In the genomic region with DNA sequence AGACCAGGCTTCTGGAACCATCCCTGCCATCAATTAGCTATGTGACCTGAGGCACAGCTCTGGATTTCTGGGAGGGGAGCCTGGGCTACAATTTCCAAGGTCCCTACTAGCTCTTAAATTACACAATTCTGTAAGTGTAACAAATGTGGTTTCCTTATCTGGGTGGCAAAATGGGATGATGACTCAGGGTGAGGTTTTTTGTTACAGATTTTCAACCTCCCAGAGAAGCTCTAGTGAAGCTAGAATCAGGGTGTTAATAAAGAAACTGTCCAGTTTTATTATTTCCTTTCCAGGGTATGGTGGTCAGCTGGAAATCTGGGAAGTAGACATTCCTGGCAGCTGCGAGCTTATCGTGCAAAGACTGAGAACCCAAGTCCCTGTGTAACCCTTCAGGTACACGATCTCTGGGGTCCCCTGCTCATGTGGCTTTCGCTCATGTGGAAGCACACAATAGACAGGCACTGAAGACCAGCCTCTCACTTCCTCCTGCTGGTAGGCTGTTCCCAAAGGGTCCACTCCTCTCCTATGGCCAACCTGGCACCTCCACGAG, we compare ENCODE assay signal across 8 cellular contexts. TPM values are rescaled to one million over a fixed set of nuclear protein-coding genes. Genes with fewer than 3 reads are reported as not detected.
DNase-seq lines count a peak whose midpoint lies in the region; ATAC-seq, FAIRE-seq and TF ChIP-seq lines count a peak whose summit lies in the region.

No MANE protein-coding gene starts in this region.

- H3K9me3 ChIP-seq in colonic mucosa = no peaks in the 10 kb centered on the region
- no peaks in the 10 kb centered on the region for H3K9me3 ChIP-seq in osteoblast (ENCODE audit: low read depth, low read length)

- no peak overlapping the region for H3K27ac Mint-ChIP-seq in GM23338

- no peak for FAIRE-seq in GM12891 (lab: Jason Lieb, UNC)

- no peaks in the 10 kb centered on the region for H3K36me3 Mint-ChIP-seq in GM23338 (ENCODE audit: low read depth)

- H3K4me3 ChIP-seq in colonic mucosa = no peak overlapping the region
- peak overlapping the region; percentile 12 for H3K4me3 ChIP-seq in osteoblast (ENCODE audit: insufficient read depth, low read length)
- H3K4me3 ChIP-seq in GM23338 = no peak overlapping the region

- H3K4me3 Mint-ChIP-seq in GM23338 = no peak overlapping the region

- no peak for DNase-seq in GM12891 (ENCODE audit: insufficient read length, low spot score)
- peak; percentile 96 for DNase-seq in RPMI7951 (ENCODE audit: low read depth)
- no peak for DNase-seq in colonic mucosa
- DNase-seq in osteoblast (ENCODE audit: insufficient read length, low spot score, missing footprints) = no peak
- DNase-seq in GM23338 (ENCODE audit: low spot score) = no peak
- no peak for DNase-seq in KG1 (lab: John Stamatoyannopoulos, UW)

- H3K79me2 ChIP-seq in osteoblast (ENCODE audit: insufficient read depth, low read length) = peaks cover 23% of the 10 kb centered on the region
- H3K79me2 ChIP-seq in GM23338 (replicated peaks; ENCODE audit: insufficient read depth) = no peaks in the 10 kb centered on the region

- H3K4me1 ChIP-seq in colonic mucosa = no peaks in the 10 kb centered on the region
- peaks cover 24% of the 10 kb centered on the region for H3K4me1 ChIP-seq in osteoblast (ENCODE audit: insufficient read depth, low read length)
- no peaks in the 10 kb centered on the region for H3K4me1 ChIP-seq in GM23338 (ENCODE audit: insufficient read depth)

- no peaks in the 10 kb centered on the region for H3K9me2 ChIP-seq in GM23338 (ENCODE audit: insufficient read depth)

- H2AFZ ChIP-seq in osteoblast (ENCODE audit: low read length) (no peak overlapping the region), GM23338 (no peak overlapping the region)

- H3K4me2 ChIP-seq in osteoblast (ENCODE audit: insufficient read depth, low read length) (peak overlapping the region; percentile 59), GM23338 (no peak overlapping the region)

- no peaks in the 10 kb centered on the region for H3K9me3 Mint-ChIP-seq in GM23338

- no peaks in the 10 kb centered on the region for H3K27me3 Mint-ChIP-seq in GM23338 (ENCODE audit: insufficient read depth, low read depth, poor library complexity)

- peak overlapping the region in 1 of 2 donors; percentile 23 for H3K9ac ChIP-seq in colonic mucosa (ENCODE audit: low read depth in 2 of 2, low read length in 2 of 2)

- H3K27me3 ChIP-seq in colonic mucosa = no peaks in the 10 kb centered on the region
- H3K27me3 ChIP-seq in osteoblast (ENCODE audit: insufficient read depth, low read length) = no peaks in the 10 kb centered on the region
- no peaks in the 10 kb centered on the region for H3K27me3 ChIP-seq in GM23338 (ENCODE audit: insufficient read depth)

- H4K20me1 ChIP-seq in osteoblast (ENCODE audit: insufficient read depth, low read length) (peaks cover 9% of the 10 kb centered on the region), GM23338 (replicated peaks; ENCODE audit: insufficient read depth) (no peaks in the 10 kb centered on the region)

- H3F3A ChIP-seq in GM23338 (replicated peaks; ENCODE audit: low read depth) = no peaks in the 10 kb centered on the region

- H3K27ac ChIP-seq in colonic mucosa (peak overlapping the region; percentile 34), osteoblast (ENCODE audit: low read depth, low read length) (peak overlapping the region; percentile 39), GM23338 (ENCODE audit: low read depth) (no peak overlapping the region)

- no peak for TF ChIP-seq CTCF in colonic mucosa (IDR thresholded peaks at IDR 0.05)
- TF ChIP-seq CTCF in osteoblast (IDR thresholded peaks at IDR 0.05; ENCODE audit: extremely low read depth, low read depth, low read length) = no peak
- TF ChIP-seq CTCF in GM23338 (conservative IDR thresholded peaks at IDR 0.05; ENCODE audit: low read depth in 2 of 2) = no peak

- ATAC-seq in GM21381 (IDR thresholded peaks at IDR 0.05; ENCODE audit: unreplicated experiment) = no peak
- no peak for ATAC-seq in HG02840 (IDR thresholded peaks at IDR 0.05; ENCODE audit: low FRiP score, unreplicated experiment)
- no peak for ATAC-seq in GM23338

- intact Hi-C loops in colonic mucosa (cut with DNase I) = no loop called here

- no peak for TF ChIP-seq POLR2A in GM12891 (IDR thresholded peaks at IDR 0.05; ENCODE audit: low read depth, low read length)

- peaks cover 6% of the 10 kb centered on the region for H3K4me1 Mint-ChIP-seq in GM23338

- H3K36me3 ChIP-seq in colonic mucosa = no peaks in the 10 kb centered on the region
- H3K36me3 ChIP-seq in osteoblast (ENCODE audit: insufficient read depth, low read length) = no peaks in the 10 kb centered on the region
- no peaks in the 10 kb centered on the region for H3K36me3 ChIP-seq in GM23338 (ENCODE audit: insufficient read depth)

TF ChIP-seq in GM12891, 5 proteins besides CTCF, POLR2A, EP300 and RAD21:
- TF ChIP-seq POU2F2 (IDR thresholded peaks at IDR 0.05; ENCODE audit: low read depth, low read length) (no peak), PAX5 (IDR thresholded peaks at IDR 0.05; ENCODE audit: insufficient read depth, low read length, severe bottlenecking) (no peak), SPI1 (IDR thresholded peaks at IDR 0.05; ENCODE audit: low read depth, low read length) (peak; percentile 62)

TF ChIP-seq in GM23338, 12 proteins besides CTCF, POLR2A, EP300 and RAD21 (continues in another document):
- TF ChIP-seq STAT1 (IDR thresholded peaks at IDR 0.05; ENCODE audit: unreplicated experiment) (no peak), ETS1 (IDR thresholded peaks at IDR 0.05) (no peak), REST (IDR thresholded peaks at IDR 0.05; ENCODE audit: unreplicated experiment) (no peak), POLR2AphosphoS5 (IDR thresholded peaks at IDR 0.05; ENCODE audit: low read depth) (no peak), JUNB (IDR thresholded peaks at IDR 0.05; ENCODE audit: unreplicated experiment) (no peak)

RNA-seq across cellular contexts. Expression of gene RAB27A, which starts 7.3 kb away (rescaled TPM):
- 14.4 TPM for polyA plus RNA-seq in GM12891 (2012; ENCODE audit: low read depth, missing spikeins)
- 17.8 and 19.0 TPM in 2 replicates for total RNA-seq in RPMI7951 (2014; rRNA removed; shearing (Covaris generic))
- total RNA-seq in colonic mucosa = 10 to 100 TPM; 46.0 to 69.6 TPM
- 7.2 and 11.8 TPM in 2 replicates for total RNA-seq in osteoblast
- 3.0 and 5.8 TPM in 2 replicates for total RNA-seq in GM23338 (2014; rRNA removed; shearing (Covaris generic))
- 2.8 and 3.2 TPM in 2 replicates for polyA plus RNA-seq in GM23338 (2016; fragmentation: Nextera tagmentation; extraction: Ambion mirVana)

RNA-seq across cellular contexts. Expression of gene PIGBOS1, which starts 36.6 kb away (rescaled TPM):
- 11.6 TPM for polyA plus RNA-seq in GM12891 (2012; ENCODE audit: low read depth, missing spikeins)
- 25.6 and 30.7 TPM in 2 replicates for total RNA-seq in RPMI7951 (2014; rRNA removed; shearing (Covaris generic))
- total RNA-seq in colonic mucosa (10 to 100 TPM; 11.8 to 13.0 TPM), osteoblast (10.0 and 10.5 TPM in 2 replicates)
- 9.1 and 14.1 TPM in 2 replicates for total RNA-seq in GM23338 (2014; rRNA removed; shearing (Covaris generic))
- polyA plus RNA-seq in GM23338 (2016; fragmentation: Nextera tagmentation; extraction: Ambion mirVana) = 16.7 and 20.2 TPM in 2 replicates

RNA-seq across cellular contexts. Expression of gene PIGB, which starts 36.7 kb away (rescaled TPM):
- 10.1 TPM for polyA plus RNA-seq in GM12891 (2012; ENCODE audit: low read depth, missing spikeins)
- total RNA-seq in RPMI7951 (2014; rRNA removed; shearing (Covaris generic)) = 21.0 and 29.7 TPM in 2 replicates
- total RNA-seq in colonic mucosa (10 to 100 TPM; 15.0 to 15.8 TPM), osteoblast (17.0 and 27.1 TPM in 2 replicates)
- 6.1 and 10.1 TPM in 2 replicates for total RNA-seq in GM23338 (2014; rRNA removed; shearing (Covaris generic))
- polyA plus RNA-seq in GM23338 (2016; fragmentation: Nextera tagmentation; extraction: Ambion mirVana) = 6.0 and 9.0 TPM in 2 replicates
